In genomic region chrX:71542825-71543224, GRCh38 we compare ENCODE assay signal across 11 cellular contexts. TPM values are rescaled to one million over a fixed set of nuclear protein-coding genes. Genes with fewer than 3 reads are reported as not detected.
DNase-seq lines count a peak whose midpoint lies in the region; ATAC-seq, FAIRE-seq and TF ChIP-seq lines count a peak whose summit lies in the region.
"Had no signal": no experiment of that assay in that cellular context is flagged by ENCODE, and none has a peak within 500 bp of the region (broad histone marks: within the 10 kb centered on the region; RNA-seq: fewer than 3 reads in every experiment).

No MANE protein-coding gene starts in this region.

- peaks cover 58% of the 10 kb centered on the region for H3K4me1 Mint-ChIP-seq in activated CD8-positive, alpha-beta T cell treated with anti-CD3 and anti-CD28 coated beads, Interleukin-2, amount 10 ng/mL, durations not matched to agents 7 days and 5 days (ENCODE audit: low read depth)

- no peaks in the 10 kb centered on the region for H3K27me3 ChIP-seq in DND-41 (ENCODE audit: insufficient read depth, low read length, poor library complexity)
- no peaks in the 10 kb centered on the region for H3K27me3 ChIP-seq in hepatocyte

- H3K9ac ChIP-seq in DND-41 (ENCODE audit: low read depth, low read length), result no peak overlapping the region

- peaks cover 100% of the 10 kb centered on the region for H3K79me2 ChIP-seq in DND-41 (ENCODE audit: insufficient read depth, low read length)
- H3K79me2 ChIP-seq in hepatocyte, result peaks cover 100% of the 10 kb centered on the region

- peak overlapping the region; percentile 72 for H3K4me3 Mint-ChIP-seq in activated CD8-positive, alpha-beta T cell treated with anti-CD3 and anti-CD28 coated beads, Interleukin-2, amount 10 ng/mL, durations not matched to agents 7 days and 5 days
- H3K4me3 Mint-ChIP-seq: naive B cell had no signal

- TF ChIP-seq POLR2A in A549 (IDR thresholded peaks at IDR 0.05; ENCODE audit: low read length), result no peak

- POLR2A ChIA-PET in A549 (lab: Yijun Ruan, JAX), result interaction anchor here (2.7 kb wide), 1 partner anchor 9 kb away, joined by 22 read pairs; the partner anchor contains the start of gene OGT
- POLR2A ChIA-PET in activated CD8-positive, alpha-beta T cell treated with anti-CD3 and anti-CD28 coated beads, Interleukin-2, amount 10 ng/mL, durations not matched to agents 7 days and 5 days (lab: Charles Lee), result interaction anchor here (6.5 kb wide), 1 partner anchor 9 kb away, joined by 86 read pairs; the partner anchor contains the start of gene OGT

- no peaks in the 10 kb centered on the region for H3K9me3 Mint-ChIP-seq in activated CD8-positive, alpha-beta T cell treated with anti-CD3 and anti-CD28 coated beads, Interleukin-2, amount 10 ng/mL, durations not matched to agents 7 days and 5 days (ENCODE audit: insufficient read depth)
- H3K9me3 Mint-ChIP-seq: naive B cell had no signal

- H2AFZ ChIP-seq in DND-41 (ENCODE audit: low read depth, low read length) (no peak overlapping the region), hepatocyte (no peak overlapping the region)

- H3K4me2 ChIP-seq in A549 (peak overlapping the region; percentile 70), DND-41 (ENCODE audit: insufficient read depth, low read length) (peak overlapping the region; percentile 5; the same call in 1 of the 2 replicates), hepatocyte (no peak overlapping the region)

- CTCF ChIA-PET in A549 (lab: Yijun Ruan, JAX), result interaction anchor here (0.8 to 1.4 kb wide), 4 partner anchors 11 to 476 kb away, joined by 3 to 5 read pairs (median 4); no protein-coding TSS in a partner anchor
- CTCF ChIA-PET in activated CD8-positive, alpha-beta T cell treated with anti-CD3 and anti-CD28 coated beads, Interleukin-2, amount 10 ng/mL, durations not matched to agents 7 days and 5 days (lab: Charles Lee), result no interaction called here

- no peak for TF ChIP-seq CTCF in A549 (IDR thresholded peaks at IDR 0.05)
- no peak for TF ChIP-seq CTCF in DND-41 (IDR thresholded peaks at IDR 0.05; ENCODE audit: borderline replicate concordance, extremely low read depth, low read length, poor library complexity, severe bottlenecking)
- TF ChIP-seq CTCF in hepatocyte (IDR thresholded peaks at IDR 0.05; ENCODE audit: poor library complexity), result no peak

- H3K27ac ChIP-seq in A549 (0 out of 6 replicates have a peak overlapping the region, but pooled peaks of 1 of the 2 experiments have one; percentile 19), DND-41 (ENCODE audit: low read length) (no peak overlapping the region), hepatocyte (peak overlapping the region; percentile 23)

- H4K20me1 ChIP-seq in DND-41 (ENCODE audit: insufficient read depth, low read length) (peaks cover 76% of the 10 kb centered on the region), hepatocyte (ENCODE audit: insufficient read depth, poor library complexity, severe bottlenecking) (peaks cover 56% of the 10 kb centered on the region)

- H3K36me3 Mint-ChIP-seq in activated CD8-positive, alpha-beta T cell treated with anti-CD3 and anti-CD28 coated beads, Interleukin-2, amount 10 ng/mL, durations not matched to agents 7 days and 5 days (ENCODE audit: low read depth), result peaks cover 79% of the 10 kb centered on the region
- H3K36me3 Mint-ChIP-seq: naive B cell had no signal

- H3K36me3 ChIP-seq in DND-41 (ENCODE audit: insufficient read depth, low read length) (peaks cover 89% of the 10 kb centered on the region), hepatocyte (replicated peaks; ENCODE audit: insufficient read depth, low read depth) (no peaks in the 10 kb centered on the region)

- H3K9me3 ChIP-seq in A549, result no peaks in the 10 kb centered on the region
- H3K9me3 ChIP-seq in DND-41 (ENCODE audit: insufficient read depth, low read length, severe bottlenecking), result no peaks in the 10 kb centered on the region
- H3K9me3 ChIP-seq in hepatocyte (ENCODE audit: low read depth), result no peaks in the 10 kb centered on the region

- TF ChIP-seq RAD21 in A549 (conservative IDR thresholded peaks at IDR 0.05 in 1 of 2, IDR thresholded peaks at IDR 0.05 in 1 of 2), result no peak

- no peak for TF ChIP-seq EP300 in A549 (IDR thresholded peaks at IDR 0.05)

- no peak for FAIRE-seq in A549 (lab: Jason Lieb, UNC)

- H3K4me1 ChIP-seq in A549, result peaks cover 68% of the 10 kb centered on the region
- peaks cover 42% of the 10 kb centered on the region for H3K4me1 ChIP-seq in DND-41 (ENCODE audit: insufficient read depth, low read length)
- H3K4me1 ChIP-seq in hepatocyte (ENCODE audit: insufficient read depth), result peaks cover 7% of the 10 kb centered on the region

- 78% methylated on average over 2 of the region's 2 CpGs for WGBS in A549 (ENCODE audit: missing lambda C conversion rate)
- WGBS in hepatocyte (ENCODE audit: low lambda C conversion rate, missing lambda C conversion rate), result 92% methylated on average over 2 of the region's 2 CpGs

- DNase-seq in A549 (ENCODE audit: low read depth in 1 of 2, low spot score in 1 of 2), result no peak
- DNase-seq in DND-41, result no peak
- no peak for DNase-seq in activated CD8-positive, alpha-beta T cell treated with anti-CD3 and anti-CD28 coated beads, Interleukin-2, amount 10 ng/mL, durations not matched to agents 7 days and 5 days
- DNase-seq in hepatocyte (ENCODE audit: low spot score), result no peak
- DNase-seq in CD1c-positive myeloid dendritic cell (ENCODE audit: extremely low spot score), result no peak
- no peak for DNase-seq in NCI-H1436 treated with DMSO at 0.1 percent for 48 hours (lab: John Stamatoyannopoulos, UW)
- DNase-seq in iPS-NIHi11 (ENCODE audit: low spot score), result no peak
- DNase-seq: islet precursor cell, naive B cell, NCI-H187 had no signal

- H3K27ac Mint-ChIP-seq in activated CD8-positive, alpha-beta T cell treated with anti-CD3 and anti-CD28 coated beads, Interleukin-2, amount 10 ng/mL, durations not matched to agents 7 days and 5 days, result peak overlapping the region; percentile 52

- ATAC-seq in A549, result peak; percentile 47 to 52; a peak in 2 of 6 replicates
- ATAC-seq in DND-41 (ENCODE audit: insufficient read depth, low read depth), result no peak
- no peak for ATAC-seq in activated CD8-positive, alpha-beta T cell treated with anti-CD3 and anti-CD28 coated beads, Interleukin-2, amount 10 ng/mL, durations not matched to agents 7 days and 5 days
- ATAC-seq in GM18907 (IDR thresholded peaks at IDR 0.05; ENCODE audit: unreplicated experiment), result no peak

- no peaks in the 10 kb centered on the region for H3K27me3 Mint-ChIP-seq in activated CD8-positive, alpha-beta T cell treated with anti-CD3 and anti-CD28 coated beads, Interleukin-2, amount 10 ng/mL, durations not matched to agents 7 days and 5 days (ENCODE audit: low read depth)
- H3K27me3 Mint-ChIP-seq: naive B cell had no signal

- H3K4me3 ChIP-seq in A549 (no peak overlapping the region), DND-41 (ENCODE audit: low read depth in 1 of 2, low read length in 2 of 2) (no peak overlapping the region), hepatocyte (no peak overlapping the region)

- no peaks in the 10 kb centered on the region for H3K9me2 ChIP-seq in hepatocyte (replicated peaks; ENCODE audit: insufficient read depth)

TF ChIP-seq in A549, 52 proteins besides CTCF, POLR2A, EP300 and RAD21:
- TF ChIP-seq E2F6 (IDR thresholded peaks at IDR 0.05; ENCODE audit: borderline replicate concordance, low read depth), result no peak
- TF ChIP-seq CHD4 (IDR thresholded peaks at IDR 0.05; ENCODE audit: borderline replicate concordance), result no peak
- TF ChIP-seq HES2 (IDR thresholded peaks at IDR 0.05), result no peak
- no peak for TF ChIP-seq NR3C1 (IDR thresholded peaks at IDR 0.05)

RNA-seq across cellular contexts. Expression of gene OGT, which starts 9.9 kb away (rescaled TPM):
- polyA plus RNA-seq in A549 (2011; rRNA removed) (290 and 300 TPM in 2 replicates), A549 (2017; fragmentation: RNase III; extraction: RNeasy Plus Mini Kit Qiagen cat#74134 plus additional on column Dnase treatment) (42.7 to 47.8 TPM (median 47.3 TPM) in 3 replicates), hepatocyte (36.8 and 46.5 TPM in 2 replicates)
- polyA plus RNA-seq in A549 (2012; cell fraction: cytosol; rRNA removed), result 34.9 and 35.3 TPM in 2 replicates
- polyA plus RNA-seq in A549 (2012; cell fraction: nucleus; rRNA removed), result 187 and 235 TPM in 2 replicates
- polyA minus RNA-seq in A549 (2011; rRNA and poly(A)+ RNA removed), result 225 and 326 TPM in 2 replicates
- total RNA-seq in activated CD8-positive, alpha-beta T cell treated with anti-CD3 and anti-CD28 coated beads, Interleukin-2, amount 10 ng/mL, durations not matched to agents 7 days and 5 days, result 100 to 1,000 TPM; 252 to 264 TPM
- 117 and 120 TPM in 2 replicates for total RNA-seq in hepatocyte

RNA-seq across cellular contexts. Expression of gene GCNA, which starts 35.4 kb away (rescaled TPM):
- 1.5 and 1.7 TPM in 2 replicates for polyA plus RNA-seq in A549 (2011; rRNA removed)
- 0.45 and 0.61 TPM in 2 replicates for polyA plus RNA-seq in A549 (2012; cell fraction: cytosol; rRNA removed)
- polyA plus RNA-seq in A549 (2012; cell fraction: nucleus; rRNA removed), result 2.0 and 3.5 TPM in 2 replicates
- 1.4 to 1.6 TPM (median 1.6 TPM) in 3 replicates for polyA plus RNA-seq in A549 (2017; fragmentation: RNase III; extraction: RNeasy Plus Mini Kit Qiagen cat#74134 plus additional on column Dnase treatment)
- polyA minus RNA-seq in A549 (2011; rRNA and poly(A)+ RNA removed), result 1.0 and 2.1 TPM in 2 replicates
- total RNA-seq in activated CD8-positive, alpha-beta T cell treated with anti-CD3 and anti-CD28 coated beads, Interleukin-2, amount 10 ng/mL, durations not matched to agents 7 days and 5 days, result 1 to 10 TPM; 6.5 to 6.6 TPM
- 0.50 and 0.68 TPM in 2 replicates for total RNA-seq in hepatocyte
- 0.42 and 0.47 TPM in 2 replicates for polyA plus RNA-seq in hepatocyte

Comparison
In these comparisons a context has a peak if more than half of its experiments do, and no peak if none do; other contexts are left out.
1. ATAC-seq: peak in A549 (2 of 2); none in DND-41 (single experiment), activated CD8-positive, alpha-beta T cell treated with anti-CD3 and anti-CD28 coated beads, Interleukin-2, amount 10 ng/mL, durations not matched to agents 7 days and 5 days (single experiment) and GM18907 (single experiment).